ENCODE assay signal across 25 cellular contexts in genomic region chr1:92769856-92770255, GRCh38.
"Had no signal": no experiment of that assay in that cellular context is flagged by ENCODE, and none has a peak within 500 bp of the region (broad histone marks: within the 10 kb centered on the region; RNA-seq: fewer than 3 reads in every experiment).

No MANE protein-coding gene starts in this region.

- H3K9me3 ChIP-seq: colonic mucosa, esophagus muscularis mucosa, esophagus squamous epithelium, gastrocnemius medialis, gastroesophageal sphincter had no signal

- H3K4me3 ChIP-seq: colonic mucosa, coronary artery, dorsolateral prefrontal cortex, esophagus muscularis mucosa, esophagus squamous epithelium, gastrocnemius medialis, gastroesophageal sphincter, heart left ventricle, heart right ventricle had no signal

- H3K4me3 Mint-ChIP-seq: dendritic cell treated with granulocyte-macrophage colony-stimulating factor and Interleukin-4, amounts not matched to agents 40 ng/mL and 50 ng/mL, for 4 days; effector memory CD8-positive, alpha-beta T cell; endodermal cell had no signal

- H3K36me3 ChIP-seq: colonic mucosa, esophagus muscularis mucosa, esophagus squamous epithelium, gastrocnemius medialis, gastroesophageal sphincter, heart left ventricle, heart right ventricle had no signal

- DNase-seq: colonic mucosa; cortex of kidney; dermis blood vessel endothelial cell; dorsolateral prefrontal cortex; effector CD4-positive, alpha-beta T cell; effector CD8-positive, alpha-beta T cell; effector memory CD4-positive, alpha-beta T cell; effector memory CD8-positive, alpha-beta T cell; endodermal cell; erythroblast; esophagus squamous epithelium; foreskin fibroblast; foreskin keratinocyte; foreskin melanocyte; gastrocnemius medialis; glutamatergic neuron; head of caudate nucleus; heart left ventricle; heart right ventricle had no signal

- H3K9me3 Mint-ChIP-seq: endodermal cell had no signal

- H3K4me1 ChIP-seq: colonic mucosa, esophagus squamous epithelium, foreskin keratinocyte, gastrocnemius medialis had no signal

- H3K27me3 Mint-ChIP-seq: dendritic cell treated with granulocyte-macrophage colony-stimulating factor and Interleukin-4, amounts not matched to agents 40 ng/mL and 50 ng/mL, for 4 days had no signal

- ATAC-seq: effector memory CD8-positive, alpha-beta T cell; esophagus mucosa; foreskin keratinocyte; gastrocnemius medialis; gastroesophageal sphincter; heart left ventricle; heart right ventricle had no signal

- H3K27ac ChIP-seq: colonic mucosa, coronary artery, dorsolateral prefrontal cortex, epithelial cell of prostate, esophagus muscularis mucosa, esophagus squamous epithelium, foreskin keratinocyte, gastrocnemius medialis, gastroesophageal sphincter, heart left ventricle, heart right ventricle had no signal

- H3K27ac Mint-ChIP-seq: dendritic cell treated with granulocyte-macrophage colony-stimulating factor and Interleukin-4, amounts not matched to agents 40 ng/mL and 50 ng/mL, for 4 days; effector memory CD8-positive, alpha-beta T cell; endodermal cell had no signal

- H3K27me3 ChIP-seq: colonic mucosa, dorsolateral prefrontal cortex, esophagus muscularis mucosa, esophagus squamous epithelium, foreskin keratinocyte, gastrocnemius medialis, gastroesophageal sphincter, heart left ventricle, heart right ventricle had no signal
